27 cellular contexts compared by ENCODE assay signal in the genomic region with DNA sequence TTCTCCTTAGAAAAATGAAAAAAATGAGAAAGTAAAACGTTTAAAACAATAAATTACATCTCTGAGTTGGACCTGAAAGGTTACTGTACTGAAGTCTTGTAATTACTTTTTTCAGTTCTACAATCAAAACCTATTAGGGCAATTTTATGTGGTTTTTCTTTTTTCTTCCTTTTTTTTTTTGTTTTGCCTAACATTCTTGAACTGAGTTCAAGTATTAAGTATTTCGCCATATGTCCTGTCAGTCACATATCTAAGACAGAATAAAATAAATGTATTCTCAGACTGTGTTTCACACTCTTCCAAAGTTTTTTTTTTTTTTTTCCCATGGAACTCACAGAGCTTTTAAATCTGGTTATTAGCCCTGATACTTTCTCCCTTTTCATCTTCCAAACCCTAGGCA.
DNase-seq lines count a peak whose midpoint lies in the region; ATAC-seq, FAIRE-seq and TF ChIP-seq lines count a peak whose summit lies in the region.
"Had no signal": no experiment of that assay in that cellular context is flagged by ENCODE, and none has a peak within 500 bp of the region (broad histone marks: within the 10 kb centered on the region; RNA-seq: fewer than 3 reads in every experiment).

No MANE protein-coding gene starts in this region.

- CTCF ChIA-PET in GM10248 (lab: Yijun Ruan, JAX) = interaction anchor here (1.5 to 3.9 kb wide), 4 partner anchors 8 to 13 kb away, joined by 3 to 23 read pairs (median 10); no protein-coding TSS in a partner anchor

- H2BK15ac ChIP-seq in neuronal stem cell (ENCODE audit: low read length) = no peak overlapping the region

- no peak overlapping the region for H3K23ac ChIP-seq in neuronal stem cell (ENCODE audit: low read depth, low read length, poor library complexity)

- no peak overlapping the region for H3K9ac ChIP-seq in neuronal stem cell (ENCODE audit: low read depth, low read length, poor library complexity)
- H3K9ac ChIP-seq: BLaER1 treated with 17β-estradiol and CSF1 and Interleukin-3, amounts not matched to agents 10 nM and 100 nM had no signal

- no peaks in the 10 kb centered on the region for H3K4me1 Mint-ChIP-seq in stimulated activated naive B cell treated with anti-CD40 and anti-IgM and Interleukin-4, amounts not matched to agents 10 μg/mL and 1 μg/mL and 100 μg/mL, for 72 hours
- H3K4me1 Mint-ChIP-seq: activated naive CD8-positive, alpha-beta T cell treated with anti-CD3 and anti-CD28 coated beads, Interleukin-2, amount 10 ng/mL, durations not matched to agents 7 days and 5 days had no signal

- no peak overlapping the region for H2BK12ac ChIP-seq in neuronal stem cell (ENCODE audit: low read length)

- TF ChIP-seq POLR2A in esophagus squamous epithelium (IDR thresholded peaks at IDR 0.05) = no peak

- H4K91ac ChIP-seq in neuronal stem cell (ENCODE audit: low read depth, low read length, poor library complexity) = no peak overlapping the region

- no peak overlapping the region for H4K8ac ChIP-seq in neuronal stem cell (ENCODE audit: low read depth, low read length)

- H3K4me2 ChIP-seq in neuronal stem cell (ENCODE audit: insufficient read depth, low read length, poor library complexity, severe bottlenecking) = no peak overlapping the region

- no peak overlapping the region for H3K14ac ChIP-seq in neuronal stem cell (ENCODE audit: low read length)

- POLR2A ChIA-PET in GM10248 (lab: Yijun Ruan, JAX) = no interaction called here

- no peak overlapping the region for H2AK5ac ChIP-seq in neuronal stem cell (ENCODE audit: low read depth, low read length)

- peaks cover 0 to 4% of the 10 kb centered on the region in 2 donors for H3K9me3 Mint-ChIP-seq in stimulated activated naive B cell treated with anti-CD40 and anti-IgM and Interleukin-4, amounts not matched to agents 10 μg/mL and 1 μg/mL and 100 μg/mL, for 72 hours
- H3K9me3 Mint-ChIP-seq: activated naive CD8-positive, alpha-beta T cell treated with anti-CD3 and anti-CD28 coated beads, Interleukin-2, amount 10 ng/mL, durations not matched to agents 7 days and 5 days; H9 had no signal

- H3K27ac Mint-ChIP-seq in stimulated activated naive B cell treated with anti-CD40 and anti-IgM and Interleukin-4, amounts not matched to agents 10 μg/mL and 1 μg/mL and 100 μg/mL, for 72 hours = no peak overlapping the region
- H3K27ac Mint-ChIP-seq: activated naive CD8-positive, alpha-beta T cell treated with anti-CD3 and anti-CD28 coated beads, Interleukin-2, amount 10 ng/mL, durations not matched to agents 7 days and 5 days; H9 had no signal

- no peaks in the 10 kb centered on the region for H3K27me3 ChIP-seq in neuronal stem cell (ENCODE audit: control insufficient read depth in 3 of 3, insufficient read depth in 3 of 3, low read depth in 1 of 3, low read length in 3 of 3)
- H3K27me3 ChIP-seq in esophagus squamous epithelium = no peaks in the 10 kb centered on the region
- H3K27me3 ChIP-seq: BLaER1 treated with 17β-estradiol and CSF1 and Interleukin-3, amounts not matched to agents 10 nM and 100 nM; gastroesophageal sphincter; left lung; spleen; transverse colon had no signal

- H3K9me3 ChIP-seq in neuronal stem cell (replicated peaks in 1 of 2; ENCODE audit: control insufficient read depth in 2 of 2, insufficient read depth in 1 of 2, low read depth in 1 of 2, low read length in 2 of 2) (peaks cover 0 to 10% of the 10 kb centered on the region in 2 donors), esophagus squamous epithelium (no peaks in the 10 kb centered on the region)
- H3K9me3 ChIP-seq: gastroesophageal sphincter, left lung, spleen, transverse colon had no signal

- H2AFZ ChIP-seq in neuronal stem cell (ENCODE audit: low read length) = peak overlapping the region; percentile 2

- H3K4me1 ChIP-seq in neuronal stem cell (ENCODE audit: control insufficient read depth in 2 of 2, insufficient read depth in 1 of 2, low read depth in 1 of 2, low read length in 2 of 2) (peaks cover 2 to 10% of the 10 kb centered on the region in 2 donors), esophagus squamous epithelium (no peaks in the 10 kb centered on the region)

- intact Hi-C loops in esophagus squamous epithelium (cut with DNase I) = no loop called here

- H3K4me3 ChIP-seq in AG10803 (ENCODE audit: low read length) (no peak overlapping the region), neuronal stem cell (ENCODE audit: low read length in 2 of 2) (no peak overlapping the region), esophagus squamous epithelium (no peak overlapping the region)
- H3K4me3 ChIP-seq: BLaER1 treated with 17β-estradiol and CSF1 and Interleukin-3, amounts not matched to agents 10 nM and 100 nM; gastroesophageal sphincter; left lung; spleen; transverse colon had no signal

- H3K36me3 Mint-ChIP-seq in stimulated activated naive B cell treated with anti-CD40 and anti-IgM and Interleukin-4, amounts not matched to agents 10 μg/mL and 1 μg/mL and 100 μg/mL, for 72 hours = peaks cover 3 to 4% of the 10 kb centered on the region in 2 donors
- H3K36me3 Mint-ChIP-seq: activated naive CD8-positive, alpha-beta T cell treated with anti-CD3 and anti-CD28 coated beads, Interleukin-2, amount 10 ng/mL, durations not matched to agents 7 days and 5 days had no signal

- no peak overlapping the region for H3K4me3 Mint-ChIP-seq in stimulated activated naive B cell treated with anti-CD40 and anti-IgM and Interleukin-4, amounts not matched to agents 10 μg/mL and 1 μg/mL and 100 μg/mL, for 72 hours
- H3K4me3 Mint-ChIP-seq: activated naive CD8-positive, alpha-beta T cell treated with anti-CD3 and anti-CD28 coated beads, Interleukin-2, amount 10 ng/mL, durations not matched to agents 7 days and 5 days; H9 had no signal

- H2BK120ac ChIP-seq in neuronal stem cell (ENCODE audit: low read depth, low read length) = no peak overlapping the region

- WGBS in neuronal stem cell (ENCODE audit: extremely low coverage in 2 of 2, insufficient read length in 2 of 2, insufficient replicate concordance in 1 of 2), 2 donors = no CpG with 5 or more reads among the region's 2 CpGs
- WGBS in esophagus squamous epithelium, 2 donors = 28% methylated on average over 2 of the region's 2 CpGs

- H3K4ac ChIP-seq in neuronal stem cell (ENCODE audit: low read length) = no peak overlapping the region

- no peaks in the 10 kb centered on the region for H3K36me3 ChIP-seq in neuronal stem cell (replicated peaks in 1 of 2; ENCODE audit: control insufficient read depth in 2 of 2, insufficient read depth in 2 of 2, low read length in 2 of 2)
- no peaks in the 10 kb centered on the region for H3K36me3 ChIP-seq in esophagus squamous epithelium
- H3K36me3 ChIP-seq: BLaER1 treated with 17β-estradiol and CSF1 and Interleukin-3, amounts not matched to agents 10 nM and 100 nM; gastroesophageal sphincter; left lung; spleen; transverse colon had no signal

- H3K79me1 ChIP-seq in neuronal stem cell (ENCODE audit: low read depth, low read length) = no peaks in the 10 kb centered on the region

- H3K18ac ChIP-seq in neuronal stem cell (ENCODE audit: low read length) = no peak overlapping the region

- DNase-seq in AG10803 (ENCODE audit: low read depth) = peak; percentile 5
- DNase-seq in M059J (ENCODE audit: low read depth) = peak; percentile 14
- DNase-seq in neuronal stem cell (ENCODE audit: low spot score) = no peak
- DNase-seq in HTR-8/SVneo (ENCODE audit: insufficient read length, low spot score) = no peak
- no peak for DNase-seq in stimulated activated naive B cell treated with anti-CD40 and anti-IgM and Interleukin-4, amounts not matched to agents 10 μg/mL and 1 μg/mL and 100 μg/mL, for 72 hours
- no peak for DNase-seq in esophagus squamous epithelium (lab: John Stamatoyannopoulos, UW)
- DNase-seq in GM10248 (ENCODE audit: extremely low spot score) = no peak
- DNase-seq: activated CD4-positive, alpha-beta T cell treated with anti-CD3 and anti-CD28 coated beads for 4 hours; activated gamma-delta T cell; activated naive CD8-positive, alpha-beta T cell treated with anti-CD3 and anti-CD28 coated beads, Interleukin-2, amount 10 ng/mL, durations not matched to agents 7 days and 5 days; activated T-cell treated with anti-CD3 and anti-CD28 coated beads, Interleukin-2, amount 50 U/mL, for 1 hour; COR-L47; erythroblast; H9; hippocampal formation; left lung; mesendoderm; NCI-H1417 treated with DMSO at 0.1 percent for 48 hours; NCI-H446; PC-3; retina; spleen; transverse colon had no signal

- no peaks in the 10 kb centered on the region for H3K27me3 Mint-ChIP-seq in stimulated activated naive B cell treated with anti-CD40 and anti-IgM and Interleukin-4, amounts not matched to agents 10 μg/mL and 1 μg/mL and 100 μg/mL, for 72 hours
- H3K27me3 Mint-ChIP-seq: activated naive CD8-positive, alpha-beta T cell treated with anti-CD3 and anti-CD28 coated beads, Interleukin-2, amount 10 ng/mL, durations not matched to agents 7 days and 5 days had no signal

- peak; percentile 66 for FAIRE-seq in endometrium (lab: Jason Lieb, UNC)
- no peak for FAIRE-seq in HTR-8/SVneo (lab: Jason Lieb, UNC)

- H2BK5ac ChIP-seq in neuronal stem cell (ENCODE audit: low read length) = no peak overlapping the region

- TF ChIP-seq CTCF in AG10803 (conservative IDR thresholded peaks at IDR 0.05; ENCODE audit: low read length) (no peak), esophagus squamous epithelium (IDR thresholded peaks at IDR 0.05) (no peak), GM10248 (IDR thresholded peaks at IDR 0.05; ENCODE audit: control extremely low read depth, extremely low read depth, low read depth, missing control alignments) (no peak)

- ATAC-seq in stimulated activated naive B cell treated with anti-CD40 and anti-IgM and Interleukin-4, amounts not matched to agents 10 μg/mL and 1 μg/mL and 100 μg/mL, for 72 hours (replicated peaks) = no peak
- ATAC-seq: gastroesophageal sphincter, left lung, PC-3, Right ventricle myocardium inferior had no signal

- H3K27ac ChIP-seq in neuronal stem cell (replicated peaks; ENCODE audit: low read length) (peak overlapping the region; percentile 69), esophagus squamous epithelium (no peak overlapping the region)
- H3K27ac ChIP-seq: BLaER1 treated with 17β-estradiol and CSF1 and Interleukin-3, amounts not matched to agents 10 nM and 100 nM; gastroesophageal sphincter; spleen; transverse colon had no signal

Comparison
In these comparisons a context has a peak if more than half of its experiments do, and no peak if none do; other contexts are left out.
1. DNase-seq: peak in AG10803 (single experiment) and M059J (single experiment); none in neuronal stem cell (single experiment), HTR-8/SVneo (single experiment), stimulated activated naive B cell treated with anti-CD40 and anti-IgM and Interleukin-4, amounts not matched to agents 10 μg/mL and 1 μg/mL and 100 μg/mL, for 72 hours (single experiment), esophagus squamous epithelium (single experiment) and GM10248 (single experiment).